In genomic region chr3:123752228-123752627, GRCh38 we compare ENCODE assay signal across 1 cellular context.
TF ChIP-seq lines count a peak whose summit lies in the region.

No MANE protein-coding gene starts in this region.

TF ChIP-seq in SK-N-SH, 30 proteins besides CTCF, POLR2A, EP300 and RAD21 (continued from another document):
- TF ChIP-seq PBX3 (IDR thresholded peaks at IDR 0.05) (no peak), FOXJ3 (CRISPR knock-in tag; IDR thresholded peaks at IDR 0.05) (no peak), ELF1 (IDR thresholded peaks at IDR 0.05) (no peak), MXI1 (IDR thresholded peaks at IDR 0.05; ENCODE audit: low read depth, low read length) (no peak), FOSL2 (IDR thresholded peaks at IDR 0.05; ENCODE audit: borderline replicate concordance, low read depth) (no peak), GABPA (IDR thresholded peaks at IDR 0.05; ENCODE audit: low read depth) (no peak)
- TF ChIP-seq, protein P1, sequence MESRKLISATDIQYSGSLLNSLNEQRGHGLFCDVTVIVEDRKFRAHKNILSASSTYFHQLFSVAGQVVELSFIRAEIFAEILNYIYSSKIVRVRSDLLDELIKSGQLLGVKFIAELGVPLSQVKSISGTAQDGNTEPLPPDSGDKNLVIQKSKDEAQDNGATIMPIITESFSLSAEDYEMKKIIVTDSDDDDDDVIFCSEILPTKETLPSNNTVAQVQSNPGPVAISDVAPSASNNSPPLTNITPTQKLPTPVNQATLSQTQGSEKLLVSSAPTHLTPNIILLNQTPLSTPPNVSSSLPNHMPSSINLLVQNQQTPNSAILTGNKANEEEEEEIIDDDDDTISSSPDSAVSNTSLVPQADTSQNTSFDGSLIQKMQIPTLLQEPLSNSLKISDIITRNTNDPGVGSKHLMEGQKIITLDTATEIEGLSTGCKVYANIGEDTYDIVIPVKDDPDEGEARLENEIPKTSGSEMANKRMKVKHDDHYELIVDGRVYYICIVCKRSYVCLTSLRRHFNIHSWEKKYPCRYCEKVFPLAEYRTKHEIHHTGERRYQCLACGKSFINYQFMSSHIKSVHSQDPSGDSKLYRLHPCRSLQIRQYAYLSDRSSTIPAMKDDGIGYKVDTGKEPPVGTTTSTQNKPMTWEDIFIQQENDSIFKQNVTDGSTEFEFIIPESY (IDR thresholded peaks at IDR 0.05; ENCODE audit: borderline replicate concordance, low read depth), result no peak
- TF ChIP-seq, protein P2, sequence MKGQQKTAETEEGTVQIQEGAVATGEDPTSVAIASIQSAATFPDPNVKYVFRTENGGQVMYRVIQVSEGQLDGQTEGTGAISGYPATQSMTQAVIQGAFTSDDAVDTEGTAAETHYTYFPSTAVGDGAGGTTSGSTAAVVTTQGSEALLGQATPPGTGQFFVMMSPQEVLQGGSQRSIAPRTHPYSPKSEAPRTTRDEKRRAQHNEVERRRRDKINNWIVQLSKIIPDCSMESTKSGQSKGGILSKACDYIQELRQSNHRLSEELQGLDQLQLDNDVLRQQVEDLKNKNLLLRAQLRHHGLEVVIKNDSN (IDR thresholded peaks at IDR 0.05; ENCODE audit: borderline replicate concordance, low read depth), result no peak
- TF ChIP-seq, protein P3, sequence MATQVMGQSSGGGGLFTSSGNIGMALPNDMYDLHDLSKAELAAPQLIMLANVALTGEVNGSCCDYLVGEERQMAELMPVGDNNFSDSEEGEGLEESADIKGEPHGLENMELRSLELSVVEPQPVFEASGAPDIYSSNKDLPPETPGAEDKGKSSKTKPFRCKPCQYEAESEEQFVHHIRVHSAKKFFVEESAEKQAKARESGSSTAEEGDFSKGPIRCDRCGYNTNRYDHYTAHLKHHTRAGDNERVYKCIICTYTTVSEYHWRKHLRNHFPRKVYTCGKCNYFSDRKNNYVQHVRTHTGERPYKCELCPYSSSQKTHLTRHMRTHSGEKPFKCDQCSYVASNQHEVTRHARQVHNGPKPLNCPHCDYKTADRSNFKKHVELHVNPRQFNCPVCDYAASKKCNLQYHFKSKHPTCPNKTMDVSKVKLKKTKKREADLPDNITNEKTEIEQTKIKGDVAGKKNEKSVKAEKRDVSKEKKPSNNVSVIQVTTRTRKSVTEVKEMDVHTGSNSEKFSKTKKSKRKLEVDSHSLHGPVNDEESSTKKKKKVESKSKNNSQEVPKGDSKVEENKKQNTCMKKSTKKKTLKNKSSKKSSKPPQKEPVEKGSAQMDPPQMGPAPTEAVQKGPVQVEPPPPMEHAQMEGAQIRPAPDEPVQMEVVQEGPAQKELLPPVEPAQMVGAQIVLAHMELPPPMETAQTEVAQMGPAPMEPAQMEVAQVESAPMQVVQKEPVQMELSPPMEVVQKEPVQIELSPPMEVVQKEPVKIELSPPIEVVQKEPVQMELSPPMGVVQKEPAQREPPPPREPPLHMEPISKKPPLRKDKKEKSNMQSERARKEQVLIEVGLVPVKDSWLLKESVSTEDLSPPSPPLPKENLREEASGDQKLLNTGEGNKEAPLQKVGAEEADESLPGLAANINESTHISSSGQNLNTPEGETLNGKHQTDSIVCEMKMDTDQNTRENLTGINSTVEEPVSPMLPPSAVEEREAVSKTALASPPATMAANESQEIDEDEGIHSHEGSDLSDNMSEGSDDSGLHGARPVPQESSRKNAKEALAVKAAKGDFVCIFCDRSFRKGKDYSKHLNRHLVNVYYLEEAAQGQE (IDR thresholded peaks at IDR 0.05; ENCODE audit: low read depth, low read length), result no peak
